ENCODE assay signal across 7 cellular contexts in genomic region chr15:22744734-22745466, GRCh38. TPM values are rescaled to one million over a fixed set of nuclear protein-coding genes. Genes with fewer than 3 reads are reported as not detected.
DNase-seq lines count a peak whose midpoint lies in the region; ATAC-seq, FAIRE-seq and TF ChIP-seq lines count a peak whose summit lies in the region.
"Not testable (repeated sequence)": the region's sequence is repeated elsewhere in the genome, so short reads cannot be mapped to it uniquely, and the experiment has no call there.

No MANE protein-coding gene starts in this region.

- ATAC-seq in Panc1: peak; percentile 97
- peak; percentile 76 for ATAC-seq in activated CD4-positive, alpha-beta T cell treated with anti-CD3 and anti-CD28 coated beads for 36 hours

- H3K9me3 Mint-ChIP-seq in activated CD4-positive, alpha-beta T cell treated with anti-CD3 and anti-CD28 coated beads for 36 hours (ENCODE audit: low read depth); astrocyte (ENCODE audit: unreplicated experiment); endothelial cell (ENCODE audit: unreplicated experiment): not testable (repeated sequence)

- POLR2A ChIA-PET in Panc1 (lab: Charles Lee); activated CD4-positive, alpha-beta T cell treated with anti-CD3 and anti-CD28 coated beads for 36 hours (lab: Charles Lee): not testable (repeated sequence)

- not testable (repeated sequence) for H3K27me3 ChIP-seq in H7 (ENCODE audit: control insufficient read depth, insufficient read depth, low read length); Panc1 (ENCODE audit: control insufficient read depth, insufficient read depth, low read length); astrocyte (ENCODE audit: insufficient read depth, low read length)

- not testable (repeated sequence) for H3K9me3 ChIP-seq in Panc1 (ENCODE audit: control insufficient read depth, insufficient read depth, low read depth, low read length); astrocyte (ENCODE audit: insufficient read depth, low read depth, low read length)

- not testable (repeated sequence) for H3K27ac ChIP-seq in Panc1 (ENCODE audit: low read length); astrocyte (ENCODE audit: low read depth, low read length)

- DNase-seq in H7: peak; percentile 1
- not testable (repeated sequence) for DNase-seq in Panc1 (ENCODE audit: low read depth, low spot score); activated CD4-positive, alpha-beta T cell treated with anti-CD3 and anti-CD28 coated beads for 36 hours; astrocyte (ENCODE audit: low read depth); endothelial cell (ENCODE audit: low spot score)
- peak; percentile 19 for DNase-seq in iris pigment epithelial cell (ENCODE audit: low read depth)
- peak; percentile 7 for DNase-seq in pulmonary artery endothelial cell (ENCODE audit: low read depth, low spot score)

- BruUV-seq in Panc1 (replicated peaks; lab: Mats Ljungman, UMichigan): not testable (repeated sequence)

- not testable (repeated sequence) for H3K36me3 Mint-ChIP-seq in activated CD4-positive, alpha-beta T cell treated with anti-CD3 and anti-CD28 coated beads for 36 hours (ENCODE audit: low read depth); astrocyte (ENCODE audit: low read depth, unreplicated experiment); endothelial cell (ENCODE audit: low read depth, unreplicated experiment)

- not testable (repeated sequence) for H3K4me1 Mint-ChIP-seq in activated CD4-positive, alpha-beta T cell treated with anti-CD3 and anti-CD28 coated beads for 36 hours; astrocyte (ENCODE audit: low read depth, unreplicated experiment); endothelial cell (ENCODE audit: unreplicated experiment)

- not testable (repeated sequence) for H3K36me3 ChIP-seq in H7 (replicated peaks; ENCODE audit: control insufficient read depth, insufficient read depth, low read length); Panc1 (ENCODE audit: control insufficient read depth, insufficient read depth, low read length); astrocyte (ENCODE audit: insufficient read depth, low read length)

- in situ Hi-C loops in Panc1 (cut with HindIII; ENCODE audit: low pct_unique_long_range_greater_than_20kb, low sequenced_read_pairs): not testable (repeated sequence)

- not testable (repeated sequence) for FAIRE-seq in astrocyte (lab: Jason Lieb, UNC)

- not testable (repeated sequence) for H3K27ac Mint-ChIP-seq in activated CD4-positive, alpha-beta T cell treated with anti-CD3 and anti-CD28 coated beads for 36 hours
- H3K27ac Mint-ChIP-seq in astrocyte (ENCODE audit: unreplicated experiment): peak overlapping the region; percentile 53
- peak overlapping the region; percentile 84 for H3K27ac Mint-ChIP-seq in endothelial cell (ENCODE audit: unreplicated experiment)

- not testable (repeated sequence) for H3K27me3 Mint-ChIP-seq in activated CD4-positive, alpha-beta T cell treated with anti-CD3 and anti-CD28 coated beads for 36 hours; astrocyte (ENCODE audit: low read depth, unreplicated experiment); endothelial cell (ENCODE audit: unreplicated experiment)

- H3K4me3 ChIP-seq in H7 (ENCODE audit: insufficient read depth, low read depth, low read length); Panc1 (ENCODE audit: low read depth in 2 of 2, low read length in 2 of 2); astrocyte (ENCODE audit: insufficient read depth, low read depth, low read length): not testable (repeated sequence)

- CTCF ChIA-PET in Panc1 (lab: Charles Lee); activated CD4-positive, alpha-beta T cell treated with anti-CD3 and anti-CD28 coated beads for 36 hours (lab: Charles Lee): not testable (repeated sequence)

- H3K4me3 Mint-ChIP-seq in activated CD4-positive, alpha-beta T cell treated with anti-CD3 and anti-CD28 coated beads for 36 hours; astrocyte (ENCODE audit: unreplicated experiment): not testable (repeated sequence)
- peak overlapping the region; percentile 44 for H3K4me3 Mint-ChIP-seq in endothelial cell (ENCODE audit: unreplicated experiment)

- intact Hi-C loops in Panc1 (cut with micrococcal nuclease; ENCODE audit: unreplicated experiment); activated CD4-positive, alpha-beta T cell treated with anti-CD3 and anti-CD28 coated beads for 36 hours (cut with DNase I, micrococcal nuclease): not testable (repeated sequence)

- not testable (repeated sequence) for H3K4me1 ChIP-seq in Panc1 (ENCODE audit: control insufficient read depth, insufficient read depth, low read length); astrocyte (ENCODE audit: insufficient read depth, low read length)

- not testable (repeated sequence) for H2AFZ ChIP-seq in astrocyte (ENCODE audit: low read depth, low read length)

- H3K4me2 ChIP-seq in astrocyte (ENCODE audit: low read length): not testable (repeated sequence)

- TF ChIP-seq CTCF in Panc1 (IDR thresholded peaks at IDR 0.05); astrocyte (IDR thresholded peaks at IDR 0.05; ENCODE audit: insufficient read depth, low read depth, low read length); endothelial cell (IDR thresholded peaks at IDR 0.05; ENCODE audit: unreplicated experiment): not testable (repeated sequence)

- not testable (repeated sequence) for H3K9ac ChIP-seq in astrocyte (ENCODE audit: low read length)

- H4K20me1 ChIP-seq in astrocyte (ENCODE audit: insufficient read depth, low read length): not testable (repeated sequence)

- H3K79me2 ChIP-seq in astrocyte (ENCODE audit: insufficient read depth, low read length): not testable (repeated sequence)

RNA-seq across cellular contexts. Expression of gene NIPA1, which starts 41.5 kb away (rescaled TPM):
- 9.5 and 19.2 TPM in 2 replicates for total RNA-seq in H7 (2014; rRNA removed; shearing (Covaris generic))
- total RNA-seq in Panc1 (2021; ENCODE audit: unreplicated experiment) (93.2 TPM), astrocyte (13.6 and 16.7 TPM in 2 replicates), endothelial cell (ENCODE audit: unreplicated experiment) (28.1 TPM), pulmonary artery endothelial cell (9.9 and 12.0 TPM in 2 replicates)
- 69.8 TPM for polyA plus RNA-seq in Panc1 (2012; ENCODE audit: insufficient read length)
- total RNA-seq in activated CD4-positive, alpha-beta T cell treated with anti-CD3 and anti-CD28 coated beads for 36 hours: 10 to 100 TPM; 10.6 to 12.2 TPM
